Comparison of ENCODE assay signal across 13 cellular contexts in genomic region chr21:42160111-42160949, GRCh38. TPM values are rescaled to one million over a fixed set of nuclear protein-coding genes. Genes with fewer than 3 reads are reported as not detected.
DNase-seq lines count a peak whose midpoint lies in the region; TF ChIP-seq lines count a peak whose summit lies in the region.
"Had no signal": no experiment of that assay in that cellular context is flagged by ENCODE, and none has a peak within 500 bp of the region (broad histone marks: within the 10 kb centered on the region; RNA-seq: fewer than 3 reads in every experiment).

No MANE protein-coding gene starts in this region.

- H3K36me3 Mint-ChIP-seq in activated T-cell treated with anti-CD3 and anti-CD28 coated beads, Interleukin-2, amount 50 U/mL, for 24 hours (ENCODE audit: low read depth), result no peaks in the 10 kb centered on the region
- H3K36me3 Mint-ChIP-seq in endothelial cell (ENCODE audit: low read depth, unreplicated experiment), result peaks cover 5% of the 10 kb centered on the region

- no peaks in the 10 kb centered on the region for H3K27me3 ChIP-seq in suprapubic skin
- H3K27me3 ChIP-seq in MG63, result no peaks in the 10 kb centered on the region; the same call in 1 of the 2 replicates
- peaks cover 47% of the 10 kb centered on the region for H3K27me3 ChIP-seq in MM.1S (replicated peaks; ENCODE audit: insufficient read depth, low read length)

- no peak for TF ChIP-seq POLR2A in suprapubic skin (IDR thresholded peaks at IDR 0.05)

- H3K79me2 ChIP-seq in MM.1S (ENCODE audit: low read length), result no peaks in the 10 kb centered on the region

- H3K36me3 ChIP-seq in suprapubic skin (no peaks in the 10 kb centered on the region), MG63 (no peaks in the 10 kb centered on the region), MM.1S (replicated peaks; ENCODE audit: insufficient read depth, low read length) (no peaks in the 10 kb centered on the region)
- H3K36me3 ChIP-seq: stomach had no signal

- TF ChIP-seq EP300 in suprapubic skin (IDR thresholded peaks at IDR 0.05), result no peak

- no peaks in the 10 kb centered on the region for H3K9me3 Mint-ChIP-seq in activated T-cell treated with anti-CD3 and anti-CD28 coated beads, Interleukin-2, amount 50 U/mL, for 24 hours
- no peaks in the 10 kb centered on the region for H3K9me3 Mint-ChIP-seq in endothelial cell (ENCODE audit: unreplicated experiment)

- TF ChIP-seq CTCF in GM13976 (IDR thresholded peaks at IDR 0.05; ENCODE audit: borderline replicate concordance, control extremely low read depth, extremely low read depth, insufficient read depth, missing control alignments) (no peak), endothelial cell (IDR thresholded peaks at IDR 0.05; ENCODE audit: unreplicated experiment) (no peak), suprapubic skin (IDR thresholded peaks at IDR 0.05) (no peak), MM.1S (IDR thresholded peaks at IDR 0.05; ENCODE audit: low read length) (no peak)

- in situ Hi-C loops in GM13976 (cut with MboI; ENCODE audit: low sequenced_read_pairs, unreplicated experiment), result no loop called here

- no peaks in the 10 kb centered on the region for H3K27me3 Mint-ChIP-seq in activated T-cell treated with anti-CD3 and anti-CD28 coated beads, Interleukin-2, amount 50 U/mL, for 24 hours
- H3K27me3 Mint-ChIP-seq in endothelial cell (ENCODE audit: unreplicated experiment), result peaks cover 11% of the 10 kb centered on the region

- H3K4me3 Mint-ChIP-seq in activated T-cell treated with anti-CD3 and anti-CD28 coated beads, Interleukin-2, amount 50 U/mL, for 24 hours, result no peak overlapping the region
- H3K4me3 Mint-ChIP-seq in endothelial cell (ENCODE audit: unreplicated experiment), result no peak overlapping the region

- no peaks in the 10 kb centered on the region for H3F3A ChIP-seq in MM.1S (ENCODE audit: insufficient read depth, low read length)

- no peak for DNase-seq in activated T-cell treated with anti-CD3 and anti-CD28 coated beads, Interleukin-2, amount 50 U/mL, for 24 hours
- DNase-seq in activated T-cell treated with anti-CD3 and anti-CD28 coated beads for 4 hours (no peak), GM13976 (ENCODE audit: low spot score) (peak; percentile 38), endothelial cell (ENCODE audit: low spot score) (no peak), suprapubic skin (ENCODE audit: low spot score in 2 of 2) (peak; percentile 50 to 57), MG63 (no peak), NCI-H1694 (lab: John Stamatoyannopoulos, UW) (no peak), MM.1S (no peak)
- DNase-seq: left colon, NCI-H524 treated with DMSO at 0.1 percent for 48 hours, psoas muscle, stomach had no signal

- H3K4me1 ChIP-seq in suprapubic skin, result peaks cover 12% of the 10 kb centered on the region
- H3K4me1 ChIP-seq in MM.1S (ENCODE audit: low read length), result no peaks in the 10 kb centered on the region
- H3K4me1 ChIP-seq: psoas muscle had no signal

- no peak overlapping the region for H3K4me2 ChIP-seq in MM.1S (ENCODE audit: low read depth, low read length)

- no peaks in the 10 kb centered on the region for H3K9me2 ChIP-seq in MM.1S (replicated peaks; ENCODE audit: insufficient read depth, low read length)

- H3K27ac ChIP-seq in suprapubic skin, result no peak overlapping the region
- H3K27ac ChIP-seq in MM.1S (ENCODE audit: low read length), result no peak overlapping the region
- H3K27ac ChIP-seq: psoas muscle, RWPE1, stomach had no signal

- H3K4me1 Mint-ChIP-seq in activated T-cell treated with anti-CD3 and anti-CD28 coated beads, Interleukin-2, amount 50 U/mL, for 24 hours (ENCODE audit: low read depth), result peaks cover 27% of the 10 kb centered on the region
- H3K4me1 Mint-ChIP-seq in endothelial cell (ENCODE audit: unreplicated experiment), result peaks cover 42% of the 10 kb centered on the region

- 90% methylated on average over 9 of the region's 30 CpGs for WGBS in suprapubic skin

- H3K4me3 ChIP-seq in suprapubic skin (no peak overlapping the region), MG63 (no peak overlapping the region), MM.1S (ENCODE audit: low read length) (no peak overlapping the region)
- H3K4me3 ChIP-seq: psoas muscle, stomach had no signal

- H3K9me3 ChIP-seq in suprapubic skin, result no peaks in the 10 kb centered on the region
- H3K9me3 ChIP-seq in MG63, result no peaks in the 10 kb centered on the region
- H3K9me3 ChIP-seq in MM.1S (replicated peaks; ENCODE audit: insufficient read depth, low read length), result no peaks in the 10 kb centered on the region
- H3K9me3 ChIP-seq: psoas muscle, stomach had no signal

- no peak overlapping the region for H3K9ac ChIP-seq in MM.1S (ENCODE audit: low read length)

- no peaks in the 10 kb centered on the region for H4K20me1 ChIP-seq in MM.1S (ENCODE audit: insufficient read depth, low read length)

- peak overlapping the region; percentile 8 for H3K27ac Mint-ChIP-seq in activated T-cell treated with anti-CD3 and anti-CD28 coated beads, Interleukin-2, amount 50 U/mL, for 24 hours
- H3K27ac Mint-ChIP-seq in endothelial cell (ENCODE audit: unreplicated experiment), result peak overlapping the region; percentile 90

- no peak overlapping the region for H2AFZ ChIP-seq in MM.1S (ENCODE audit: low read length)

RNA-seq across cellular contexts. Expression of gene ABCG1, which starts 58.6 kb away (rescaled TPM):
- total RNA-seq in endothelial cell (ENCODE audit: unreplicated experiment), result 48.9 TPM
- 10 to 100 TPM; 32.0 to 54.0 (median 35.2) TPM for total RNA-seq in suprapubic skin
- 0.82 and 1.9 TPM in 2 replicates for total RNA-seq in MG63 (2014; rRNA removed; shearing (Covaris generic); ENCODE audit: low replicate concordance)

Comparison
In these comparisons a context has a peak if more than half of its experiments do, and no peak if none do; other contexts are left out.
1. DNase-seq: peak in GM13976 (single experiment) and suprapubic skin (2 of 2); none in activated T-cell treated with anti-CD3 and anti-CD28 coated beads, Interleukin-2, amount 50 U/mL, for 24 hours (single experiment), activated T-cell treated with anti-CD3 and anti-CD28 coated beads for 4 hours (single experiment), endothelial cell (single experiment), MG63 (single experiment), NCI-H1694 (single experiment) and MM.1S (single experiment).
2. RNA of gene ABCG1, which starts 58.6 kb away (total RNA-seq): 48.9 TPM in endothelial cell (single experiment) and 32.0 to 54.0 TPM in suprapubic skin; 0.82 to 1.9 TPM in MG63; every median in the first group is over 10 times any median in the second.